Comparison of ENCODE assay signal across 33 cellular contexts in genomic region chr10:107969936-107970335, GRCh38.
"Had no signal": no experiment of that assay in that cellular context is flagged by ENCODE, and none has a peak within 500 bp of the region (broad histone marks: within the 10 kb centered on the region; RNA-seq: fewer than 3 reads in every experiment).

No MANE protein-coding gene starts in this region.

- H3K4me1 ChIP-seq: adrenal gland, body of pancreas, colonic mucosa, esophagus muscularis mucosa, gastrocnemius medialis, heart left ventricle had no signal

- H3K36me3 ChIP-seq: adrenal gland, cardiac muscle cell, colonic mucosa, esophagus muscularis mucosa, gastrocnemius medialis, heart left ventricle had no signal

- H3K4me3 ChIP-seq: adrenal gland, body of pancreas, cardiac muscle cell, colonic mucosa, dorsolateral prefrontal cortex, esophagus muscularis mucosa, gastrocnemius medialis, heart left ventricle had no signal

- H3K27me3 ChIP-seq: adrenal gland, body of pancreas, cardiac muscle cell, colonic mucosa, dorsolateral prefrontal cortex, esophagus muscularis mucosa, foreskin keratinocyte, gastrocnemius medialis, heart left ventricle had no signal

- H3K9me3 ChIP-seq: adrenal gland, colonic mucosa, esophagus muscularis mucosa, gastrocnemius medialis had no signal

- DNase-seq: activated CD4-positive, alpha-beta memory T cell treated with anti-CD3 and anti-CD28 coated beads, Interleukin-2, amount 10 ng/mL, durations not matched to agents 7 days and 5 days; activated CD4-positive, alpha-beta T cell treated with anti-CD3 and anti-CD28 coated beads for 1 hour; activated CD4-positive, alpha-beta T cell treated with anti-CD3 and anti-CD28 coated beads for 4 hours; activated CD4-positive, alpha-beta T cell treated with anti-CD3 and anti-CD28 coated beads, Interleukin-2, amount 10 ng/mL, durations not matched to agents 7 days and 5 days; activated CD4-positive, alpha-beta T cell treated with anti-CD3 and anti-CD28 coated beads, Interleukin-2, amount 50 U/mL, for 4 hours; activated CD8-positive, alpha-beta memory T cell treated with anti-CD3 and anti-CD28 coated beads, Interleukin-2, amount 50 U/mL, for 48 hours; activated gamma-delta T cell; activated naive CD4-positive, alpha-beta T cell; activated naive CD4-positive, alpha-beta T cell treated with anti-CD3 and anti-CD28 coated beads, Interleukin-2, amount 10 ng/mL, durations not matched to agents 7 days and 5 days; activated T-cell treated with anti-CD3 and anti-CD28 coated beads for 4 hours; activated T-cell treated with anti-CD3 and anti-CD28 coated beads, Interleukin-2, amount 50 U/mL, for 24 hours; activated T-cell treated with anti-CD3 and anti-CD28 coated beads, Interleukin-2, amount 50 U/mL, for 72 hours; adrenal gland; amygdala; aorta; body of pancreas; central memory CD4-positive, alpha-beta T cell; cerebellar nuclear complex; colonic mucosa; dorsolateral prefrontal cortex; effector memory CD4-positive, alpha-beta T cell; endodermal cell; erythroblast; foreskin keratinocyte; gastrocnemius medialis; glutamatergic neuron; heart left ventricle; T-helper 1 cell; T-helper 17 cell; T1000 had no signal

- ATAC-seq: activated T-cell treated with anti-CD3 and anti-CD28 coated beads, Interleukin-2, amount 50 U/mL, for 72 hours; body of pancreas; foreskin keratinocyte; gastrocnemius medialis; heart left ventricle; T-helper 17 cell; WTC11 had no signal

- H3K27ac ChIP-seq: adrenal gland, body of pancreas, cardiac muscle cell, colonic mucosa, dorsolateral prefrontal cortex, esophagus muscularis mucosa, gastrocnemius medialis, heart left ventricle had no signal
